8 cellular contexts compared by ENCODE assay signal in genomic region chr6:34414999-34415858, GRCh38. TPM values are rescaled to one million over a fixed set of nuclear protein-coding genes. Genes with fewer than 3 reads are reported as not detected.
DNase-seq lines count a peak whose midpoint lies in the region; ATAC-seq and TF ChIP-seq lines count a peak whose summit lies in the region.

No MANE protein-coding gene starts in this region.

- intact Hi-C loops in natural killer cell (cut with micrococcal nuclease): loop anchor here (1.0 to 2.0 kb wide), 2 partner anchors 166 to 219 kb away; partner anchors contain the start of gene SMIM29

- POLR2A ChIA-PET in AG04449 (lab: Yijun Ruan, JAX): interaction anchor here (0.6 to 2.3 kb wide), 8 partner anchors 11 to 1090 kb away, joined by 3 to 7 read pairs (median 5); partner anchors contain the start of genes RPS10 and SMIM29

- H3K27me3 Mint-ChIP-seq in natural killer cell (ENCODE audit: low read depth in 2 of 2): no peaks in the 10 kb centered on the region

- H3K4me3 Mint-ChIP-seq in natural killer cell: no peak overlapping the region

- CTCF ChIA-PET in AG04449 (lab: Yijun Ruan, JAX): interaction anchor here (0.7 to 3.7 kb wide), 13 partner anchors 8 to 670 kb away, joined by 3 to 34 read pairs (median 5); partner anchors contain the start of genes RPS10 and SMIM29

- peaks cover 16 to 18% of the 10 kb centered on the region in 2 donors for H3K4me1 Mint-ChIP-seq in natural killer cell

- peaks cover 10% of the 10 kb centered on the region for H3K36me3 Mint-ChIP-seq in natural killer cell

- DNase-seq in AG04449 (ENCODE audit: low read depth, low spot score) (no peak), GM12864 (ENCODE audit: low read depth) (peak; percentile 39), NCI-H69 (lab: John Stamatoyannopoulos, UW) (peak; percentile 51), fibroblast of gingiva (ENCODE audit: low read depth) (peak; percentile 83), natural killer cell (no peak), 8988T (no peak)
- peak; percentile 32 for DNase-seq in activated CD8-positive, alpha-beta memory T cell treated with anti-CD3 and anti-CD28 coated beads, Interleukin-2, amount 50 U/mL, for 4 hours

- H3K4me3 ChIP-seq in AG04449 (ENCODE audit: low read depth, low read length) (no peak overlapping the region), GM12864 (ENCODE audit: low read depth, low read length) (no peak overlapping the region)

- peak; percentile 33 for TF ChIP-seq CTCF in AG04449 (IDR thresholded peaks at IDR 0.05; ENCODE audit: insufficient read depth, low read length, missing control alignments)
- peak; percentile 53 for TF ChIP-seq CTCF in GM12864 (IDR thresholded peaks at IDR 0.05; ENCODE audit: low read depth, low read length, missing control alignments)
- TF ChIP-seq CTCF in natural killer cell (IDR thresholded peaks at IDR 0.05): peak; percentile 48

- ATAC-seq in natural killer cell: peak; percentile 67 to 77 (median 77)
- no peak for ATAC-seq in HG03571 (IDR thresholded peaks at IDR 0.05; ENCODE audit: unreplicated experiment)

- H3K27ac Mint-ChIP-seq in natural killer cell: peak overlapping the region in 1 of 2 donors; percentile 44

- no peaks in the 10 kb centered on the region for H3K9me3 Mint-ChIP-seq in natural killer cell

RNA-seq across cellular contexts. Expression of gene RPS10, which starts 10.6 kb away (rescaled TPM):
- total RNA-seq in natural killer cell: 1,000 to 10,000 TPM in 2 of 3 donors, 100 to 1,000 TPM in 1; 916 to 1,058 (median 1,045) TPM

RNA-seq across cellular contexts. Expression of gene NUDT3, which starts 22.8 kb away (rescaled TPM):
- 10 to 100 TPM; 22.0 to 26.3 (median 26.1) TPM for total RNA-seq in natural killer cell

RNA-seq across cellular contexts. Expression of gene PACSIN1, which starts 50.6 kb away (rescaled TPM):
- 1 to 10 TPM; 2.2 to 6.6 (median 3.9) TPM for total RNA-seq in natural killer cell

Comparison
In these comparisons a context has a peak if more than half of its experiments do, and no peak if none do; other contexts are left out.
1. DNase-seq: peak in GM12864 (single experiment), NCI-H69 (single experiment), activated CD8-positive, alpha-beta memory T cell treated with anti-CD3 and anti-CD28 coated beads, Interleukin-2, amount 50 U/mL, for 4 hours (single experiment) and fibroblast of gingiva (single experiment); none in AG04449 (single experiment), natural killer cell (single experiment) and 8988T (single experiment).
2. Peak in every context shown above with its lines, with median percentiles within 50 percentile points of each other: CTCF ChIP-seq.